Comparison of ENCODE assay signal across 8 cellular contexts in the genomic region with DNA sequence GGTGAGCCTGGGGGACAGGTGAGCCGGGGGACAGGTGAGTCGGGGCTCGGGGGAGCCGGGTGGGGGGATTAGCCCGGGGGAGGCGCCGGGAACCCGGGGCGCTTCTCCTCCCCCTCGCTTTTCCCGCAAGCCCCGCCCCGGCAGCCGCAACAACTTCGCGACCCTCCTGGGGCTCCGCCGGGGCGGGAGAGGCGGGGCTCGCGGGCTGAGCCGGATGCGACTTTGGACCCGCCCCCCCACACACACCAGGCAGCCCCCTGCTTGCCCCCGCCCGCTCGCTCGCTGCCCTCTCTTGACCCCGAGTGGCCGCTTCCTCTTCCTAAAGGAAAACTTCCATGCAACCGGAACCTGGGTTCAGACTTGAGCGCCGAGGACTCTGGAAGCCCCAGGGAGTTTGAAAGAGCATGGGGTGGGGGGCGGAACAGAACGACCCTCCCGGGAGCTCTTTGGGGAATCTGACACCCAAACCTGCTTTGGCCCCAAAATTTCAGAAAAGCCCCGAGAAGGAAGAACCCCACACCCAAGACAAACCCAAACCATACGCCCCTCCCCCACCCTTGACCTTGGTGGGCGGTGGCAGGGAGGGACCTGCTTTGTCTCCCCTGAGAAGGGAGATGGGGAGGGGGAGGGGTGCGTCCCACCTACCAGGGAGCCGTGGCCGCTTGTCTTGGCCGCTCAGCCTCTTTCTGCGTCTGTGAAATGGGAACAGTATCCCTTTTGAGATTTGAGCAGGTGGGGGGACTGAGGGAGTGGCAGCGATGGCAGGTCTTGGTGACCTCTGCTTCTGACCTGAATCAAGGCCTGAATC. TPM values are rescaled to one million over a fixed set of nuclear protein-coding genes. Genes with fewer than 3 reads are reported as not detected.
A peak's percentile ranks its signal among the peaks of the same experiment; 100 is the strongest.
DNase-seq lines count a peak whose midpoint lies in the region; ATAC-seq and TF ChIP-seq lines count a peak whose summit lies in the region.

No MANE protein-coding gene starts in this region.

- peaks cover 5 to 68% (median 37%) of the 10 kb centered on the region in 4 donors for H3K27me3 ChIP-seq in esophagus muscularis mucosa

- intact Hi-C loops in esophagus muscularis mucosa (cut with DNase I), result no loop called here

- TF ChIP-seq POLR2A in esophagus muscularis mucosa (IDR thresholded peaks at IDR 0.05; ENCODE audit: low read depth), result no peak

- peak; percentile 26 for ATAC-seq in omental fat pad (ENCODE audit: low FRiP score)
- ATAC-seq in GM19035 (IDR thresholded peaks at IDR 0.05; ENCODE audit: unreplicated experiment), result no peak

- peaks cover 28 to 45% (median 41%) of the 10 kb centered on the region in 4 donors for H3K4me1 ChIP-seq in esophagus muscularis mucosa

- H3K9me3 ChIP-seq in esophagus muscularis mucosa, result no peaks in the 10 kb centered on the region

- peak overlapping the region; percentile 55 to 67 (median 58) for H3K4me3 ChIP-seq in esophagus muscularis mucosa

- no peak for TF ChIP-seq EP300 in esophagus muscularis mucosa (IDR thresholded peaks at IDR 0.05)

- no peaks in the 10 kb centered on the region for H3K36me3 ChIP-seq in esophagus muscularis mucosa

- DNase-seq in DMS 273 (lab: John Stamatoyannopoulos, UW; ENCODE audit: unreplicated experiment) (peak; percentile 63), DMS 273 treated with DMSO at 0.1 percent for 48 hours (lab: John Stamatoyannopoulos, UW) (no peak), NCI-H510A (lab: John Stamatoyannopoulos, UW) (peak; percentile 34), esophagus muscularis mucosa (ENCODE audit: extremely low spot score) (no peak), omental fat pad (ENCODE audit: low spot score) (no peak), SHP77 treated with DMSO at 0.1 percent for 48 hours (lab: John Stamatoyannopoulos, UW) (no peak), GM10266 (ENCODE audit: extremely low spot score) (no peak)

- H3K27ac ChIP-seq in esophagus muscularis mucosa (replicated peaks in 1 of 4), result peak overlapping the region in 3 of 4 donors; percentile 26 to 45 (median 28)

- WGBS in esophagus muscularis mucosa, result 30% methylated on average over 9 of the region's 46 CpGs

- TF ChIP-seq CTCF in esophagus muscularis mucosa (IDR thresholded peaks at IDR 0.05), result no peak
- TF ChIP-seq CTCF in omental fat pad (IDR thresholded peaks at IDR 0.05), result no peak
- TF ChIP-seq CTCF in GM10266 (IDR thresholded peaks at IDR 0.05; ENCODE audit: control insufficient read depth, insufficient read depth, low read depth, missing control alignments), result no peak

RNA-seq across cellular contexts. Expression of a gene that starts 0.6 kb away (rescaled TPM):
- total RNA-seq in esophagus muscularis mucosa (under 1 TPM; 0.42 to 0.98 (median 0.69) TPM), omental fat pad (1 to 10 TPM in 3 of 4 donors, under 1 TPM in 1; 0.36 to 3.2 (median 1.9) TPM)

Comparison
In these comparisons a context has a peak if more than half of its experiments do, and no peak if none do; other contexts are left out.
1. DNase-seq: peak in DMS 273 (single experiment) and NCI-H510A (single experiment); none in DMS 273 treated with DMSO at 0.1 percent for 48 hours (single experiment), esophagus muscularis mucosa (single experiment), omental fat pad (single experiment), SHP77 treated with DMSO at 0.1 percent for 48 hours (single experiment) and GM10266 (single experiment).